Comparison of ENCODE assay signal across 1 cellular context in genomic region chr7:151382079-151382885, GRCh38.
TF ChIP-seq lines count a peak whose summit lies in the region.

No MANE protein-coding gene starts in this region.

TF ChIP-seq in GM12878, 131 proteins besides CTCF, POLR2A, EP300 and RAD21:
- TF ChIP-seq NR2C1 (IDR thresholded peaks at IDR 0.05) (no peak), ZBTB4 (CRISPR knock-in tag; IDR thresholded peaks at IDR 0.05) (no peak), ZNF217 (IDR thresholded peaks at IDR 0.05) (no peak), IRF3 (IDR thresholded peaks at IDR 0.05) (no peak), PBX3 (IDR thresholded peaks at IDR 0.05; ENCODE audit: insufficient replicate concordance, low read depth, low read length) (no peak), RELB (IDR thresholded peaks at IDR 0.05; ENCODE audit: low read depth) (no peak), SMAD5 (IDR thresholded peaks at IDR 0.05; ENCODE audit: low read depth) (no peak), TARDBP (IDR thresholded peaks at IDR 0.05; ENCODE audit: borderline replicate concordance) (no peak), NBN (IDR thresholded peaks at IDR 0.05) (no peak), ASH2L (IDR thresholded peaks at IDR 0.05; ENCODE audit: borderline replicate concordance, low read depth) (no peak), RB1 (IDR thresholded peaks at IDR 0.05; ENCODE audit: borderline replicate concordance) (no peak), ELK1 (IDR thresholded peaks at IDR 0.05; ENCODE audit: low read depth, low read length) (no peak), RBBP5 (conservative IDR thresholded peaks at IDR 0.05) (no peak), ATF7 (IDR thresholded peaks at IDR 0.05; ENCODE audit: low read depth) (no peak)
- TF ChIP-seq, protein P1, sequence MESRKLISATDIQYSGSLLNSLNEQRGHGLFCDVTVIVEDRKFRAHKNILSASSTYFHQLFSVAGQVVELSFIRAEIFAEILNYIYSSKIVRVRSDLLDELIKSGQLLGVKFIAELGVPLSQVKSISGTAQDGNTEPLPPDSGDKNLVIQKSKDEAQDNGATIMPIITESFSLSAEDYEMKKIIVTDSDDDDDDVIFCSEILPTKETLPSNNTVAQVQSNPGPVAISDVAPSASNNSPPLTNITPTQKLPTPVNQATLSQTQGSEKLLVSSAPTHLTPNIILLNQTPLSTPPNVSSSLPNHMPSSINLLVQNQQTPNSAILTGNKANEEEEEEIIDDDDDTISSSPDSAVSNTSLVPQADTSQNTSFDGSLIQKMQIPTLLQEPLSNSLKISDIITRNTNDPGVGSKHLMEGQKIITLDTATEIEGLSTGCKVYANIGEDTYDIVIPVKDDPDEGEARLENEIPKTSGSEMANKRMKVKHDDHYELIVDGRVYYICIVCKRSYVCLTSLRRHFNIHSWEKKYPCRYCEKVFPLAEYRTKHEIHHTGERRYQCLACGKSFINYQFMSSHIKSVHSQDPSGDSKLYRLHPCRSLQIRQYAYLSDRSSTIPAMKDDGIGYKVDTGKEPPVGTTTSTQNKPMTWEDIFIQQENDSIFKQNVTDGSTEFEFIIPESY (IDR thresholded peaks at IDR 0.05): no peak
- TF ChIP-seq, protein P2, sequence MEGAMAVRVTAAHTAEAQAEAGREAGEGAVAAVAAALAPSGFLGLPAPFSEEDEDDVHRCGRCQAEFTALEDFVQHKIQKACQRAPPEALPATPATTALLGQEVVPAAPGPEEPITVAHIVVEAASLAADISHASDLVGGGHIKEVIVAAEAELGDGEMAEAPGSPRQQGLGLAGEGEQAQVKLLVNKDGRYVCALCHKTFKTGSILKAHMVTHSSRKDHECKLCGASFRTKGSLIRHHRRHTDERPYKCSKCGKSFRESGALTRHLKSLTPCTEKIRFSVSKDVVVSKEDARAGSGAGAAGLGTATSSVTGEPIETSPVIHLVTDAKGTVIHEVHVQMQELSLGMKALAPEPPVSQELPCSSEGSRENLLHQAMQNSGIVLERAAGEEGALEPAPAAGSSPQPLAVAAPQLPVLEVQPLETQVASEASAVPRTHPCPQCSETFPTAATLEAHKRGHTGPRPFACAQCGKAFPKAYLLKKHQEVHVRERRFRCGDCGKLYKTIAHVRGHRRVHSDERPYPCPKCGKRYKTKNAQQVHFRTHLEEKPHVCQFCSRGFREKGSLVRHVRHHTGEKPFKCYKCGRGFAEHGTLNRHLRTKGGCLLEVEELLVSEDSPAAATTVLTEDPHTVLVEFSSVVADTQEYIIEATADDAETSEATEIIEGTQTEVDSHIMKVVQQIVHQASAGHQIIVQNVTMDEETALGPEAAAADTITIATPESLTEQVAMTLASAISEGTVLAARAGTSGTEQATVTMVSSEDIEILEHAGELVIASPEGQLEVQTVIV (IDR thresholded peaks at IDR 0.05; ENCODE audit: borderline replicate concordance, partially characterized antibody): no peak
- TF ChIP-seq, protein P3, sequence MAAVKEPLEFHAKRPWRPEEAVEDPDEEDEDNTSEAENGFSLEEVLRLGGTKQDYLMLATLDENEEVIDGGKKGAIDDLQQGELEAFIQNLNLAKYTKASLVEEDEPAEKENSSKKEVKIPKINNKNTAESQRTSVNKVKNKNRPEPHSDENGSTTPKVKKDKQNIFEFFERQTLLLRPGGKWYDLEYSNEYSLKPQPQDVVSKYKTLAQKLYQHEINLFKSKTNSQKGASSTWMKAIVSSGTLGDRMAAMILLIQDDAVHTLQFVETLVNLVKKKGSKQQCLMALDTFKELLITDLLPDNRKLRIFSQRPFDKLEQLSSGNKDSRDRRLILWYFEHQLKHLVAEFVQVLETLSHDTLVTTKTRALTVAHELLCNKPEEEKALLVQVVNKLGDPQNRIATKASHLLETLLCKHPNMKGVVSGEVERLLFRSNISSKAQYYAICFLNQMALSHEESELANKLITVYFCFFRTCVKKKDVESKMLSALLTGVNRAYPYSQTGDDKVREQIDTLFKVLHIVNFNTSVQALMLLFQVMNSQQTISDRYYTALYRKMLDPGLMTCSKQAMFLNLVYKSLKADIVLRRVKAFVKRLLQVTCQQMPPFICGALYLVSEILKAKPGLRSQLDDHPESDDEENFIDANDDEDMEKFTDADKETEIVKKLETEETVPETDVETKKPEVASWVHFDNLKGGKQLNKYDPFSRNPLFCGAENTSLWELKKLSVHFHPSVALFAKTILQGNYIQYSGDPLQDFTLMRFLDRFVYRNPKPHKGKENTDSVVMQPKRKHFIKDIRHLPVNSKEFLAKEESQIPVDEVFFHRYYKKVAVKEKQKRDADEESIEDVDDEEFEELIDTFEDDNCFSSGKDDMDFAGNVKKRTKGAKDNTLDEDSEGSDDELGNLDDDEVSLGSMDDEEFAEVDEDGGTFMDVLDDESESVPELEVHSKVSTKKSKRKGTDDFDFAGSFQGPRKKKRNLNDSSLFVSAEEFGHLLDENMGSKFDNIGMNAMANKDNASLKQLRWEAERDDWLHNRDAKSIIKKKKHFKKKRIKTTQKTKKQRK (IDR thresholded peaks at IDR 0.05; ENCODE audit: low read depth, low read length): no peak
- TF ChIP-seq, protein P4, sequence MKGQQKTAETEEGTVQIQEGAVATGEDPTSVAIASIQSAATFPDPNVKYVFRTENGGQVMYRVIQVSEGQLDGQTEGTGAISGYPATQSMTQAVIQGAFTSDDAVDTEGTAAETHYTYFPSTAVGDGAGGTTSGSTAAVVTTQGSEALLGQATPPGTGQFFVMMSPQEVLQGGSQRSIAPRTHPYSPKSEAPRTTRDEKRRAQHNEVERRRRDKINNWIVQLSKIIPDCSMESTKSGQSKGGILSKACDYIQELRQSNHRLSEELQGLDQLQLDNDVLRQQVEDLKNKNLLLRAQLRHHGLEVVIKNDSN (IDR thresholded peaks at IDR 0.05; ENCODE audit: borderline replicate concordance, extremely low read length, insufficient read depth, low read depth, low read length): no peak
